Comparison of ENCODE assay signal across 1 cellular context in the genomic region with DNA sequence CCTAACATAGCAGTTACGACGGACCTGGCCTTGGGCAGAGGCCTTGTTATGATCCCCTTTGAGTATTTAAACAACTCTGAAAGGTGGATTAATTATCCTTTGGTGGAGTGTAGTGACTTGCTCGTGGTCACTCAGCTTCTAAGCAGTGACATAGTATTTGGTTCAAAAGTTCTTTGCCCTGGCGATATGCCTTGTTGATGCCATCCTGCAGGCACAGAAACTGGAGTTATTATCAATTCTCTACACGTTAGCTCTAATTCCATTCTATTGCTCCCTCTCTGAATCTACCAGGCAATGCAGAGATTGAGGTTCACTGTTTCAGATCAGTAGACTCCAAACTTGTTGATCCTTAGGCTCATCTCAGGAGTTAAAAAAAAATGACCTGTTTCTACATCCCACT.
TF ChIP-seq lines count a peak whose summit lies in the region.

No MANE protein-coding gene starts in this region.

TF ChIP-seq in GM23338, 12 proteins besides CTCF, POLR2A, EP300 and RAD21 (continued from another document):
- TF ChIP-seq, protein P1, sequence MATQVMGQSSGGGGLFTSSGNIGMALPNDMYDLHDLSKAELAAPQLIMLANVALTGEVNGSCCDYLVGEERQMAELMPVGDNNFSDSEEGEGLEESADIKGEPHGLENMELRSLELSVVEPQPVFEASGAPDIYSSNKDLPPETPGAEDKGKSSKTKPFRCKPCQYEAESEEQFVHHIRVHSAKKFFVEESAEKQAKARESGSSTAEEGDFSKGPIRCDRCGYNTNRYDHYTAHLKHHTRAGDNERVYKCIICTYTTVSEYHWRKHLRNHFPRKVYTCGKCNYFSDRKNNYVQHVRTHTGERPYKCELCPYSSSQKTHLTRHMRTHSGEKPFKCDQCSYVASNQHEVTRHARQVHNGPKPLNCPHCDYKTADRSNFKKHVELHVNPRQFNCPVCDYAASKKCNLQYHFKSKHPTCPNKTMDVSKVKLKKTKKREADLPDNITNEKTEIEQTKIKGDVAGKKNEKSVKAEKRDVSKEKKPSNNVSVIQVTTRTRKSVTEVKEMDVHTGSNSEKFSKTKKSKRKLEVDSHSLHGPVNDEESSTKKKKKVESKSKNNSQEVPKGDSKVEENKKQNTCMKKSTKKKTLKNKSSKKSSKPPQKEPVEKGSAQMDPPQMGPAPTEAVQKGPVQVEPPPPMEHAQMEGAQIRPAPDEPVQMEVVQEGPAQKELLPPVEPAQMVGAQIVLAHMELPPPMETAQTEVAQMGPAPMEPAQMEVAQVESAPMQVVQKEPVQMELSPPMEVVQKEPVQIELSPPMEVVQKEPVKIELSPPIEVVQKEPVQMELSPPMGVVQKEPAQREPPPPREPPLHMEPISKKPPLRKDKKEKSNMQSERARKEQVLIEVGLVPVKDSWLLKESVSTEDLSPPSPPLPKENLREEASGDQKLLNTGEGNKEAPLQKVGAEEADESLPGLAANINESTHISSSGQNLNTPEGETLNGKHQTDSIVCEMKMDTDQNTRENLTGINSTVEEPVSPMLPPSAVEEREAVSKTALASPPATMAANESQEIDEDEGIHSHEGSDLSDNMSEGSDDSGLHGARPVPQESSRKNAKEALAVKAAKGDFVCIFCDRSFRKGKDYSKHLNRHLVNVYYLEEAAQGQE (IDR thresholded peaks at IDR 0.05; ENCODE audit: unreplicated experiment), result no peak
- no peak for TF ChIP-seq ZNF114 (CRISPR knock-in tag; IDR thresholded peaks at IDR 0.05)
- TF ChIP-seq NANOG (IDR thresholded peaks at IDR 0.05; ENCODE audit: borderline replicate concordance), result no peak
- TF ChIP-seq, protein P2, sequence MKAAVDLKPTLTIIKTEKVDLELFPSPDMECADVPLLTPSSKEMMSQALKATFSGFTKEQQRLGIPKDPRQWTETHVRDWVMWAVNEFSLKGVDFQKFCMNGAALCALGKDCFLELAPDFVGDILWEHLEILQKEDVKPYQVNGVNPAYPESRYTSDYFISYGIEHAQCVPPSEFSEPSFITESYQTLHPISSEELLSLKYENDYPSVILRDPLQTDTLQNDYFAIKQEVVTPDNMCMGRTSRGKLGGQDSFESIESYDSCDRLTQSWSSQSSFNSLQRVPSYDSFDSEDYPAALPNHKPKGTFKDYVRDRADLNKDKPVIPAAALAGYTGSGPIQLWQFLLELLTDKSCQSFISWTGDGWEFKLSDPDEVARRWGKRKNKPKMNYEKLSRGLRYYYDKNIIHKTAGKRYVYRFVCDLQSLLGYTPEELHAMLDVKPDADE (IDR thresholded peaks at IDR 0.05), result no peak
- TF ChIP-seq EZH2 (IDR thresholded peaks at IDR 0.05; ENCODE audit: low read depth, unreplicated experiment), result no peak
- TF ChIP-seq ZNF331 (CRISPR knock-in tag; IDR thresholded peaks at IDR 0.05; ENCODE audit: low read depth), result no peak
- no peak for TF ChIP-seq EZH2phosphoT487 (IDR thresholded peaks at IDR 0.05; ENCODE audit: unreplicated experiment)
TF ChIP-seq in GM23338: peak in this region for 0.
